In the genomic region with DNA sequence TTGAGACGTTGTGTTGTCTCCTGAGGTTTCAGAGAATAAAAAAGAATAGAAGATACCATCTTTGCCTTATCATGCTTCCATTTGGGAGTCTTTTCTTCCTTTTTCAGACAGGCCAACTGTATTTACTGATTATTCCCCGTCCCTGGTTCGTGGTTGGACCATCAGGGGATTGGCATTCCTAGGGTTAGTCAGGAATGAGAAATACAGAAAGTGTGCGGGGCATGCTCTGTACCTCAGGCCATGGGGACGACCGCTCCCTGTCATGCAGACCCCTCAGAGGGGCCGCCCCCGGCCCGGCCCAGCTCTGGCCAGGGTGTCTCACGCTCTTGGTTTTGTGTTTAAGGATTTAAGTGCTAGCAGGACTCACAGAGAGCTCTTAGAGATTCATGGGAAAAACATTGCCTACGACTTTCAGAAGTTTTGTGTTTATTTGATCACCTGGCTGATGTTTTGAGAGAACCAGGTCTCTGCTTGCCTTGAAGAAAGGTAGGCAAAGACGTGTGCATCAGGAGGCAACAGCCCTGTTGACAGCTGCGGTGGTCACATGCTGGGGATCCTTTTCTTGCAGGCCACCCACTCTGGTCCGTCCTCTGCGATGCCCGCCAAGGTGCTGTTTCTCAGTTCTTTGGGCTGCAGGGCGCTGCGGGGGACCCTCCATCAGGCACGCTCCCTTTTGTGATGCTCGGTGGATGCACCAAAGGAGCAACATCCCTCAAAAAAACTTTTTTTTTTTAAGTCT, we compare ENCODE assay signal across 26 cellular contexts.
"Had no signal": no experiment of that assay in that cellular context is flagged by ENCODE, and none has a peak within 500 bp of the region (broad histone marks: within the 10 kb centered on the region; RNA-seq: fewer than 3 reads in every experiment).

No MANE protein-coding gene starts in this region.

- H3K27ac ChIP-seq: colonic mucosa, left lung, parathyroid adenoma, prostate gland, right atrium auricular region, sigmoid colon, skin epidermis, spleen, testis, tibial nerve, upper lobe of left lung had no signal

- DNase-seq: colonic mucosa; dermis blood vessel endothelial cell; effector memory CD4-positive, alpha-beta T cell; head of caudate nucleus; kidney; left cardiac atrium; left lung; mesenchymal stem cell; mucosa of descending colon; naive thymus-derived CD4-positive, alpha-beta T cell; sigmoid colon; stimulated activated CD4-positive, alpha-beta T cell treated with anti-CD3 and anti-CD28 coated beads, Interleukin-4, amount 100 ng/mL, for 4 hours; stimulated activated naive CD8-positive, alpha-beta T cell treated with anti-CD3 and anti-CD28 coated beads, Interleukin-15, Interleukin-2, amounts not matched to agents 100 U/mL and 50 U/mL, for 24 hours; substantia nigra; testis had no signal

- H3K4me3 Mint-ChIP-seq: central memory CD8-positive, alpha-beta T cell; mesothelial cell of epicardium; naive thymus-derived CD4-positive, alpha-beta T cell; nephron; stimulated activated memory B cell treated with anti-CD40 and anti-IgM and Interleukin-4, amounts not matched to agents 10 μg/mL and 1 μg/mL and 100 μg/mL, for 72 hours had no signal

- H3K4me1 ChIP-seq: colonic mucosa, left lung, parathyroid adenoma, prostate gland, right atrium auricular region, spleen, testis, tibial nerve, upper lobe of left lung had no signal

- H3K9me3 Mint-ChIP-seq: central memory CD8-positive, alpha-beta T cell; mesothelial cell of epicardium; nephron; stimulated activated memory B cell treated with anti-CD40 and anti-IgM and Interleukin-4, amounts not matched to agents 10 μg/mL and 1 μg/mL and 100 μg/mL, for 72 hours had no signal

- H3K27ac Mint-ChIP-seq: mesothelial cell of epicardium; naive thymus-derived CD4-positive, alpha-beta T cell; nephron; stimulated activated memory B cell treated with anti-CD40 and anti-IgM and Interleukin-4, amounts not matched to agents 10 μg/mL and 1 μg/mL and 100 μg/mL, for 72 hours had no signal

- H3K27me3 Mint-ChIP-seq: central memory CD8-positive, alpha-beta T cell; stimulated activated memory B cell treated with anti-CD40 and anti-IgM and Interleukin-4, amounts not matched to agents 10 μg/mL and 1 μg/mL and 100 μg/mL, for 72 hours had no signal

- H3K4me1 Mint-ChIP-seq: central memory CD8-positive, alpha-beta T cell; mesothelial cell of epicardium; naive thymus-derived CD4-positive, alpha-beta T cell; nephron; stimulated activated memory B cell treated with anti-CD40 and anti-IgM and Interleukin-4, amounts not matched to agents 10 μg/mL and 1 μg/mL and 100 μg/mL, for 72 hours had no signal

- H3K27me3 ChIP-seq: colonic mucosa, left lung, right atrium auricular region, sigmoid colon, spleen, testis, tibial nerve, upper lobe of left lung had no signal

- H3K36me3 ChIP-seq: colonic mucosa, prostate gland had no signal

- H3K36me3 Mint-ChIP-seq: naive thymus-derived CD4-positive, alpha-beta T cell; stimulated activated memory B cell treated with anti-CD40 and anti-IgM and Interleukin-4, amounts not matched to agents 10 μg/mL and 1 μg/mL and 100 μg/mL, for 72 hours had no signal

- ATAC-seq: left cardiac atrium; left lung; mucosa of descending colon; naive thymus-derived CD4-positive, alpha-beta T cell; stimulated activated memory B cell treated with anti-CD40 and anti-IgM and Interleukin-4, amounts not matched to agents 10 μg/mL and 1 μg/mL and 100 μg/mL, for 72 hours; stimulated activated naive CD8-positive, alpha-beta T cell treated with anti-CD3 and anti-CD28 coated beads, Interleukin-15, Interleukin-2, amounts not matched to agents 100 U/mL and 50 U/mL, for 24 hours had no signal

- H3K4me3 ChIP-seq: colonic mucosa, left lung, mucosa of descending colon, prostate gland, right atrium auricular region, sigmoid colon, skin epidermis, spleen, testis, tibial nerve, upper lobe of left lung had no signal

- H2AFZ ChIP-seq: parathyroid adenoma had no signal
